ENCODE assay signal across 8 cellular contexts in genomic region chr22:35471481-35472035, GRCh38.
DNase-seq lines count a peak whose midpoint lies in the region; ATAC-seq, FAIRE-seq and TF ChIP-seq lines count a peak whose summit lies in the region.
"Not testable (repeated sequence)": the region's sequence is repeated elsewhere in the genome, so short reads cannot be mapped to it uniquely, and the experiment has no call there.

No MANE protein-coding gene starts in this region.

- H2AFZ ChIP-seq in K562 (ENCODE audit: low read depth, low read length): not testable (repeated sequence)

- H3K9me3 ChIP-seq in HEK293 (ENCODE audit: control insufficient read depth, insufficient read depth, low read depth, low read length); K562 (replicated peaks; ENCODE audit: control insufficient read depth, insufficient read depth, low read depth, low read length): not testable (repeated sequence)
- H3K9me3 ChIP-seq in mesodermal cell (ENCODE audit: control insufficient read depth, low read length): peaks cover 12% of the 10 kb centered on the region

- not testable (repeated sequence) for TF ChIP-seq RAD21 in K562 (CRISPR knock-in tag; conservative IDR thresholded peaks at IDR 0.05 in 1 of 2, IDR thresholded peaks at IDR 0.05 in 1 of 2)

- 3% methylated on average over 4 of the region's 5 CpGs for WGBS in K562 (ENCODE audit: insufficient coverage, low coverage, missing lambda C conversion rate)
- WGBS in mesodermal cell (ENCODE audit: insufficient coverage in 2 of 2), 2 experiments: 71 to 90% methylated on average over 2 of the region's 5 CpGs

- not testable (repeated sequence) for H3K36me3 ChIP-seq in HEK293 (ENCODE audit: control insufficient read depth in 2 of 2, insufficient read depth in 1 of 2, low read length in 2 of 2); K562 (ENCODE audit: control insufficient read depth, insufficient read depth, low read length); mesodermal cell (ENCODE audit: control insufficient read depth, insufficient read depth, low read length)

- H3K4me2 ChIP-seq in K562 (ENCODE audit: insufficient read depth, low read length): not testable (repeated sequence)

- TF ChIP-seq CTCF in HEK293 (tag by site-specific recombination; IDR thresholded peaks at IDR 0.05); K562 (IDR thresholded peaks at IDR 0.05 in 2 of 3, conservative IDR thresholded peaks at IDR 0.05 in 1 of 3; ENCODE audit: insufficient read depth in 2 of 3, low read depth in 1 of 3, low read length in 3 of 3); epithelial cell of esophagus (IDR thresholded peaks at IDR 0.05; ENCODE audit: insufficient read depth, low read depth, low read length, missing control alignments): not testable (repeated sequence)

- in situ Hi-C loops in Caki2 (cut with HindIII; ENCODE audit: low pct_unique_long_range_greater_than_20kb, low sequenced_read_pairs); K562 (cut with MboI): not testable (repeated sequence)

- H3K27ac ChIP-seq in HEK293 (ENCODE audit: extremely low read depth, low read depth, low read length); K562 (ENCODE audit: extremely low read depth, low read depth, low read length): not testable (repeated sequence)
- peak overlapping the region; percentile 63 for H3K27ac ChIP-seq in mesodermal cell (ENCODE audit: low read depth, low read length, severe bottlenecking)

- not testable (repeated sequence) for H3K79me2 ChIP-seq in K562 (ENCODE audit: control insufficient read depth, insufficient read depth, low read length)

- H3K9me1 ChIP-seq in K562 (ENCODE audit: control insufficient read depth, insufficient read depth, low read length): not testable (repeated sequence)

- DNase-seq in Caki2 (ENCODE audit: low read depth) (peak; percentile 55), RCC 7860 (ENCODE audit: low spot score) (peak; percentile 51), epithelial cell of esophagus (ENCODE audit: low read depth) (peak; percentile 43), kidney glomerular epithelial cell (lab: John Stamatoyannopoulos, UW) (peak; percentile 22), renal cortical epithelial cell (ENCODE audit: low read depth) (peak; percentile 45)
- DNase-seq in K562 (ENCODE audit: extremely low read depth in 1 of 4, low spot score in 3 of 4): not testable (repeated sequence)

- H3K9ac ChIP-seq in K562 (ENCODE audit: insufficient read depth in 1 of 2, low read depth in 2 of 2, low read length in 2 of 2): not testable (repeated sequence)

- BruUV-seq in K562 (replicated peaks; lab: Mats Ljungman, UMichigan): not testable (repeated sequence)

- H3K27me3 ChIP-seq in K562 (ENCODE audit: control insufficient read depth in 2 of 2, insufficient read depth in 2 of 2, low read length in 2 of 2): not testable (repeated sequence)

- H3K4me1 ChIP-seq in HEK293 (ENCODE audit: control insufficient read depth, insufficient read depth, low read length); K562 (replicated peaks in 1 of 2; ENCODE audit: control insufficient read depth in 2 of 2, insufficient read depth in 2 of 2, low read length in 2 of 2): not testable (repeated sequence)
- H3K4me1 ChIP-seq in mesodermal cell (ENCODE audit: control insufficient read depth, insufficient read depth, low read length, poor library complexity, severe bottlenecking): peaks cover 14% of the 10 kb centered on the region

- not testable (repeated sequence) for H3K4me3 ChIP-seq in HEK293 (ENCODE audit: low read depth, low read length); K562; epithelial cell of esophagus (ENCODE audit: low read length); mesodermal cell (ENCODE audit: extremely low read depth, insufficient read depth, low read length, poor library complexity, severe bottlenecking)

- CTCF ChIA-PET in HEK293 (lab: Yijun Ruan, JAX): interaction anchor here (0.6 to 2.3 kb wide), 6 partner anchors 41 to 1307 kb away, joined by 3 to 9 read pairs (median 6); no protein-coding TSS in a partner anchor
- CTCF ChIA-PET in K562 (lab: Yijun Ruan, JAX; ENCODE audit: low intra/inter-chr PET ratio): not testable (repeated sequence)

- POLR2A ChIA-PET in HEK293 (lab: Yijun Ruan, JAX): interaction anchor here (0.8 kb wide), 1 partner anchor 8 kb away, joined by 4 read pairs; no protein-coding TSS in a partner anchor
- POLR2A ChIA-PET in K562 (lab: Yijun Ruan, JAX): interaction anchor here (0.7 kb wide), 1 partner anchor 78 kb away, joined by 3 read pairs; no protein-coding TSS in a partner anchor

- not testable (repeated sequence) for H4K20me1 ChIP-seq in K562 (replicated peaks; ENCODE audit: control insufficient read depth, insufficient read depth, low read length)

- not testable (repeated sequence) for ATAC-seq in K562

- not testable (repeated sequence) for TF ChIP-seq EP300 in K562 (IDR thresholded peaks at IDR 0.05; ENCODE audit: low read length)

- intact Hi-C loops in K562 (cut with micrococcal nuclease): not testable (repeated sequence)

- FAIRE-seq in RCC 7860 (lab: Jason Lieb, UNC); K562 (lab: Jason Lieb, UNC): not testable (repeated sequence)

- TF ChIP-seq POLR2A in K562 (conservative IDR thresholded peaks at IDR 0.05): not testable (repeated sequence)

TF ChIP-seq in HEK293, 187 proteins besides CTCF, POLR2A, EP300 and RAD21:
- peak; percentile 26; the same call in 1 of the 2 replicates for TF ChIP-seq EGR2 (tag by site-specific recombination; IDR thresholded peaks at IDR 0.05; ENCODE audit: low read depth)

TF ChIP-seq in K562, 482 proteins besides CTCF, POLR2A, EP300 and RAD21:
- peak; percentile 94 for TF ChIP-seq ZNF431 (CRISPR knock-in tag; IDR thresholded peaks at IDR 0.05)
TF ChIP-seq in K562: peak in this region for 1; not testable (repeated sequence) for 481.
